25 cellular contexts compared by ENCODE assay signal in genomic region chr12:96806272-96806671, GRCh38.
"Had no signal": no experiment of that assay in that cellular context is flagged by ENCODE, and none has a peak within 500 bp of the region (broad histone marks: within the 10 kb centered on the region; RNA-seq: fewer than 3 reads in every experiment).

No MANE protein-coding gene starts in this region.

- ATAC-seq: effector memory CD8-positive, alpha-beta T cell; esophagus mucosa; foreskin keratinocyte; gastrocnemius medialis; gastroesophageal sphincter; heart left ventricle; heart right ventricle had no signal

- H3K4me3 Mint-ChIP-seq: dendritic cell treated with granulocyte-macrophage colony-stimulating factor and Interleukin-4, amounts not matched to agents 40 ng/mL and 50 ng/mL, for 4 days; effector memory CD8-positive, alpha-beta T cell; endodermal cell had no signal

- H3K36me3 ChIP-seq: colonic mucosa, esophagus muscularis mucosa, esophagus squamous epithelium, gastrocnemius medialis, gastroesophageal sphincter, heart left ventricle, heart right ventricle had no signal

- H3K4me1 ChIP-seq: colonic mucosa, esophagus muscularis mucosa, esophagus squamous epithelium, gastrocnemius medialis, gastroesophageal sphincter, heart left ventricle, heart right ventricle had no signal

- H3K9me3 Mint-ChIP-seq: effector memory CD8-positive, alpha-beta T cell had no signal

- H3K27me3 Mint-ChIP-seq: dendritic cell treated with granulocyte-macrophage colony-stimulating factor and Interleukin-4, amounts not matched to agents 40 ng/mL and 50 ng/mL, for 4 days had no signal

- H3K27ac ChIP-seq: colonic mucosa, coronary artery, dorsolateral prefrontal cortex, epithelial cell of prostate, esophagus muscularis mucosa, esophagus squamous epithelium, foreskin keratinocyte, gastrocnemius medialis, gastroesophageal sphincter, heart left ventricle, heart right ventricle had no signal

- H3K4me3 ChIP-seq: colonic mucosa, coronary artery, dorsolateral prefrontal cortex, esophagus muscularis mucosa, esophagus squamous epithelium, gastrocnemius medialis, gastroesophageal sphincter, heart left ventricle, heart right ventricle had no signal

- H3K9me3 ChIP-seq: colonic mucosa, gastrocnemius medialis had no signal

- DNase-seq: colonic mucosa; cortex of kidney; dermis blood vessel endothelial cell; dorsolateral prefrontal cortex; effector CD4-positive, alpha-beta T cell; effector CD8-positive, alpha-beta T cell; effector memory CD4-positive, alpha-beta T cell; effector memory CD8-positive, alpha-beta T cell; endodermal cell; erythroblast; esophagus squamous epithelium; foreskin fibroblast; foreskin keratinocyte; foreskin melanocyte; gastrocnemius medialis; glutamatergic neuron; head of caudate nucleus; heart left ventricle; heart right ventricle had no signal

- H3K27ac Mint-ChIP-seq: dendritic cell treated with granulocyte-macrophage colony-stimulating factor and Interleukin-4, amounts not matched to agents 40 ng/mL and 50 ng/mL, for 4 days; effector memory CD8-positive, alpha-beta T cell; endodermal cell had no signal

- H3K27me3 ChIP-seq: colonic mucosa, dorsolateral prefrontal cortex, esophagus muscularis mucosa, foreskin keratinocyte, gastrocnemius medialis, gastroesophageal sphincter, heart left ventricle, heart right ventricle had no signal
